Comparison of ENCODE assay signal across 11 cellular contexts in genomic region chr12:82019533-82019932, GRCh38.
DNase-seq lines count a peak whose midpoint lies in the region; ATAC-seq and TF ChIP-seq lines count a peak whose summit lies in the region.
"Had no signal": no experiment of that assay in that cellular context is flagged by ENCODE, and none has a peak within 500 bp of the region (broad histone marks: within the 10 kb centered on the region; RNA-seq: fewer than 3 reads in every experiment).

No MANE protein-coding gene starts in this region.

- H3K4me3 ChIP-seq in DOHH2 (ENCODE audit: low read length) (no peak overlapping the region), kidney epithelial cell (ENCODE audit: low read depth, low read length) (no peak overlapping the region)
- H3K4me3 ChIP-seq: SK-N-MC had no signal

- no peak overlapping the region for H3K4me2 ChIP-seq in DOHH2 (ENCODE audit: low read length)

- no peak overlapping the region for H3K4me3 Mint-ChIP-seq in activated CD8-positive, alpha-beta T cell treated with anti-CD3 and anti-CD28 coated beads, Interleukin-2, amount 10 ng/mL, durations not matched to agents 7 days and 5 days

- no peak overlapping the region for H3K27ac ChIP-seq in DOHH2 (ENCODE audit: low read depth, low read length)
- H3K27ac ChIP-seq: SK-N-MC had no signal

- H3K4me1 Mint-ChIP-seq in activated CD8-positive, alpha-beta T cell treated with anti-CD3 and anti-CD28 coated beads, Interleukin-2, amount 10 ng/mL, durations not matched to agents 7 days and 5 days (ENCODE audit: low read depth), result no peaks in the 10 kb centered on the region

- H3K36me3 ChIP-seq in DOHH2 (ENCODE audit: control insufficient read depth, low read length) (no peaks in the 10 kb centered on the region), kidney epithelial cell (ENCODE audit: control insufficient read depth, insufficient read depth, low read length) (no peaks in the 10 kb centered on the region)

- H3K27me3 Mint-ChIP-seq in activated CD8-positive, alpha-beta T cell treated with anti-CD3 and anti-CD28 coated beads, Interleukin-2, amount 10 ng/mL, durations not matched to agents 7 days and 5 days (ENCODE audit: low read depth), result no peaks in the 10 kb centered on the region

- no peaks in the 10 kb centered on the region for H3K4me1 ChIP-seq in DOHH2 (ENCODE audit: control insufficient read depth, low read length)

- peaks cover 10% of the 10 kb centered on the region; the same call in 1 of the 2 replicates for H3K9me3 ChIP-seq in DOHH2 (ENCODE audit: control insufficient read depth, insufficient read depth, low read length)

- no peaks in the 10 kb centered on the region for H3K79me2 ChIP-seq in DOHH2 (ENCODE audit: control insufficient read depth, low read length)

- no peaks in the 10 kb centered on the region for H3K27me3 ChIP-seq in DOHH2 (ENCODE audit: control insufficient read depth, low read length)
- H3K27me3 ChIP-seq in kidney epithelial cell (ENCODE audit: control insufficient read depth, insufficient read depth, low read length), result no peaks in the 10 kb centered on the region

- POLR2A ChIA-PET in activated CD8-positive, alpha-beta T cell treated with anti-CD3 and anti-CD28 coated beads, Interleukin-2, amount 10 ng/mL, durations not matched to agents 7 days and 5 days (lab: Charles Lee), result no interaction called here

- CTCF ChIA-PET in activated CD8-positive, alpha-beta T cell treated with anti-CD3 and anti-CD28 coated beads, Interleukin-2, amount 10 ng/mL, durations not matched to agents 7 days and 5 days (lab: Charles Lee), result no interaction called here

- no peaks in the 10 kb centered on the region for H3K9me2 ChIP-seq in DOHH2 (replicated peaks; ENCODE audit: control insufficient read depth, low read length)

- H3K9me3 Mint-ChIP-seq in activated CD8-positive, alpha-beta T cell treated with anti-CD3 and anti-CD28 coated beads, Interleukin-2, amount 10 ng/mL, durations not matched to agents 7 days and 5 days (ENCODE audit: insufficient read depth), result no peaks in the 10 kb centered on the region

- peak; percentile 25 for TF ChIP-seq CTCF in DOHH2 (IDR thresholded peaks at IDR 0.05; ENCODE audit: low read depth, low read length, poor library complexity, severe bottlenecking)
- TF ChIP-seq CTCF in kidney epithelial cell (IDR thresholded peaks at IDR 0.05; ENCODE audit: insufficient read depth, low read length, poor library complexity, severe bottlenecking), result peak; percentile 26

- ATAC-seq in activated CD8-positive, alpha-beta T cell treated with anti-CD3 and anti-CD28 coated beads, Interleukin-2, amount 10 ng/mL, durations not matched to agents 7 days and 5 days, result no peak
- no peak for ATAC-seq in GM19035 (IDR thresholded peaks at IDR 0.05; ENCODE audit: unreplicated experiment)

- DNase-seq in HT-29 (ENCODE audit: low spot score) (peak; percentile 39), kidney epithelial cell (ENCODE audit: low read depth) (no peak), midbrain (lab: John Stamatoyannopoulos, UW) (no peak), cerebellum (ENCODE audit: low spot score) (no peak), SKM-1 treated with dmso at 0.1 percent for 144 hours (lab: John Stamatoyannopoulos, UW; ENCODE audit: unreplicated experiment) (no peak)
- DNase-seq in activated CD8-positive, alpha-beta T cell treated with anti-CD3 and anti-CD28 coated beads, Interleukin-2, amount 10 ng/mL, durations not matched to agents 7 days and 5 days, result peak; percentile 24
- DNase-seq: IMR-90, NCI-H446 treated with DMSO at 0.1 percent for 48 hours had no signal

- H3K27ac Mint-ChIP-seq in activated CD8-positive, alpha-beta T cell treated with anti-CD3 and anti-CD28 coated beads, Interleukin-2, amount 10 ng/mL, durations not matched to agents 7 days and 5 days, result peak overlapping the region; percentile 11

- H4K20me1 ChIP-seq in DOHH2 (ENCODE audit: control insufficient read depth, insufficient read depth, low read depth, low read length), result no peaks in the 10 kb centered on the region

- H3F3A ChIP-seq in DOHH2 (ENCODE audit: control insufficient read depth, insufficient read depth), result no peaks in the 10 kb centered on the region

- H3K36me3 Mint-ChIP-seq in activated CD8-positive, alpha-beta T cell treated with anti-CD3 and anti-CD28 coated beads, Interleukin-2, amount 10 ng/mL, durations not matched to agents 7 days and 5 days (ENCODE audit: low read depth), result no peaks in the 10 kb centered on the region

Comparison
In these comparisons a context has a peak if more than half of its experiments do, and no peak if none do; other contexts are left out.
1. DNase-seq: peak in HT-29 (single experiment) and activated CD8-positive, alpha-beta T cell treated with anti-CD3 and anti-CD28 coated beads, Interleukin-2, amount 10 ng/mL, durations not matched to agents 7 days and 5 days (single experiment); none in kidney epithelial cell (single experiment), midbrain (single experiment), cerebellum (single experiment) and SKM-1 treated with dmso at 0.1 percent for 144 hours (single experiment).